29 cellular contexts compared by ENCODE assay signal in the genomic region with DNA sequence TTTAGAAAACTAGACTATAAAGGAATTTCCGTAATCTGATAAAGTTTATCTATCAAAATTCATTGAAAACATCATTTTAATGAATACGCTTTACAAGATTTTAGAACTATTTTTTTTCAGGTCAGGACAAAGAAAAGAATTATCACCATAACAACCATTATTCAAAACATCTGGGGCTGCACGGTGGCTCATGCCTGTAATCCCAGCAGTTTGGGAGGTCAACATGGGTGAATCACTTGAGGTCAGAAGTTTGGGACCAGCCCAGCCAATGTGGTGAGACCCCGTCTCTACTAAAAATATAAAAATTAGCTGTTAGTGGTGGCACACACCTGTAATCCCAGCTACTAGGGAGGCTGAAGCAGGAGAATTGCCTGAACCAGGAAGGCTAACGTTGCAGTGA.
"Had no signal": no experiment of that assay in that cellular context is flagged by ENCODE, and none has a peak within 500 bp of the region (broad histone marks: within the 10 kb centered on the region; RNA-seq: fewer than 3 reads in every experiment).

No MANE protein-coding gene starts in this region.

- H3K27me3 Mint-ChIP-seq: activated B cell treated with CpG ODN at 0.5 μM for 24 hours; activated CD4-positive, alpha-beta memory T cell treated with anti-CD3 and anti-CD28 coated beads, Interleukin-2, amount 10 ng/mL, durations not matched to agents 7 days and 5 days; activated naive CD8-positive, alpha-beta T cell; activated T-cell treated with anti-CD3 and anti-CD28 coated beads, Interleukin-2, amount 50 U/mL, for 24 hours; central memory CD8-positive, alpha-beta T cell; dendritic cell treated with granulocyte-macrophage colony-stimulating factor and Interleukin-4, amounts not matched to agents 40 ng/mL and 50 ng/mL, for 4 days; T-helper 17 cell had no signal

- H3K4me3 Mint-ChIP-seq: activated B cell treated with CpG ODN at 0.5 μM for 24 hours; activated CD4-positive, alpha-beta memory T cell treated with anti-CD3 and anti-CD28 coated beads, Interleukin-2, amount 10 ng/mL, durations not matched to agents 7 days and 5 days; activated naive CD8-positive, alpha-beta T cell; activated T-cell treated with anti-CD3 and anti-CD28 coated beads, Interleukin-2, amount 50 U/mL, for 24 hours; activated T-cell treated with anti-CD3 and anti-CD28 coated beads, Interleukin-2, amount 50 U/mL, for 72 hours; central memory CD8-positive, alpha-beta T cell; dendritic cell treated with granulocyte-macrophage colony-stimulating factor and Interleukin-4, amounts not matched to agents 40 ng/mL and 50 ng/mL, for 4 days; endodermal cell; T-helper 17 cell; T-helper 2 cell treated with Interferon-gamma antibody and Interleukin-4, amounts not matched to agents 5 μg/mL and 100 μg/mL, for 36 hours had no signal

- H3K27ac Mint-ChIP-seq: activated B cell treated with CpG ODN at 0.5 μM for 24 hours; activated CD4-positive, alpha-beta memory T cell treated with anti-CD3 and anti-CD28 coated beads, Interleukin-2, amount 10 ng/mL, durations not matched to agents 7 days and 5 days; activated naive CD8-positive, alpha-beta T cell; activated T-cell treated with anti-CD3 and anti-CD28 coated beads, Interleukin-2, amount 50 U/mL, for 24 hours; activated T-cell treated with anti-CD3 and anti-CD28 coated beads, Interleukin-2, amount 50 U/mL, for 72 hours; dendritic cell treated with granulocyte-macrophage colony-stimulating factor and Interleukin-4, amounts not matched to agents 40 ng/mL and 50 ng/mL, for 4 days; endodermal cell; T-helper 17 cell; T-helper 2 cell treated with Interferon-gamma antibody and Interleukin-4, amounts not matched to agents 5 μg/mL and 100 μg/mL, for 36 hours had no signal

- H3K9me3 Mint-ChIP-seq: activated B cell treated with CpG ODN at 0.5 μM for 24 hours, endodermal cell had no signal

- H3K4me1 Mint-ChIP-seq: activated B cell treated with CpG ODN at 0.5 μM for 24 hours; activated CD4-positive, alpha-beta memory T cell treated with anti-CD3 and anti-CD28 coated beads, Interleukin-2, amount 10 ng/mL, durations not matched to agents 7 days and 5 days; central memory CD8-positive, alpha-beta T cell; endodermal cell; T-helper 17 cell had no signal

- DNase-seq: activated B cell treated with CpG ODN at 0.5 μM for 24 hours; activated CD4-positive, alpha-beta memory T cell treated with anti-CD3 and anti-CD28 coated beads, Interleukin-2, amount 10 ng/mL, durations not matched to agents 7 days and 5 days; activated CD4-positive, alpha-beta T cell treated with anti-CD3 and anti-CD28 coated beads for 48 hours; activated CD4-positive, alpha-beta T cell treated with anti-CD3 and anti-CD28 coated beads, Interleukin-2, amount 50 U/mL, for 4 hours; activated CD8-positive, alpha-beta memory T cell treated with anti-CD3 and anti-CD28 coated beads, Interleukin-2, amount 50 U/mL, for 48 hours; activated effector memory CD4-positive, alpha-beta T cell treated with Interleukin-2 at 50 U/mL for 16 hours; activated gamma-delta T cell treated with Interleukin-2 at 50 U/mL for 16 hours; activated naive CD4-positive, alpha-beta T cell treated with anti-CD3 and anti-CD28 coated beads, Interleukin-2, amount 50 U/mL, for 16 hours; activated naive CD4-positive, alpha-beta T cell treated with Interleukin-2 at 50 U/mL for 16 hours; activated T-cell treated with anti-CD3 and anti-CD28 coated beads for 4 hours; activated T-cell treated with anti-CD3 and anti-CD28 coated beads, Interleukin-2, amount 50 U/mL, for 24 hours; activated T-cell treated with anti-CD3 and anti-CD28 coated beads, Interleukin-2, amount 50 U/mL, for 72 hours; amniotic stem cell; anterior cingulate cortex; brain microvascular endothelial cell; dorsolateral prefrontal cortex; effector memory CD4-positive, alpha-beta T cell; endodermal cell; erythroblast; foreskin melanocyte; head of caudate nucleus; hypothalamus; T-helper 17 cell; T1000; WERI-Rb-1 had no signal

- H3K36me3 Mint-ChIP-seq: activated naive CD8-positive, alpha-beta T cell had no signal
